Comparison of ENCODE assay signal across 8 cellular contexts in the genomic region with DNA sequence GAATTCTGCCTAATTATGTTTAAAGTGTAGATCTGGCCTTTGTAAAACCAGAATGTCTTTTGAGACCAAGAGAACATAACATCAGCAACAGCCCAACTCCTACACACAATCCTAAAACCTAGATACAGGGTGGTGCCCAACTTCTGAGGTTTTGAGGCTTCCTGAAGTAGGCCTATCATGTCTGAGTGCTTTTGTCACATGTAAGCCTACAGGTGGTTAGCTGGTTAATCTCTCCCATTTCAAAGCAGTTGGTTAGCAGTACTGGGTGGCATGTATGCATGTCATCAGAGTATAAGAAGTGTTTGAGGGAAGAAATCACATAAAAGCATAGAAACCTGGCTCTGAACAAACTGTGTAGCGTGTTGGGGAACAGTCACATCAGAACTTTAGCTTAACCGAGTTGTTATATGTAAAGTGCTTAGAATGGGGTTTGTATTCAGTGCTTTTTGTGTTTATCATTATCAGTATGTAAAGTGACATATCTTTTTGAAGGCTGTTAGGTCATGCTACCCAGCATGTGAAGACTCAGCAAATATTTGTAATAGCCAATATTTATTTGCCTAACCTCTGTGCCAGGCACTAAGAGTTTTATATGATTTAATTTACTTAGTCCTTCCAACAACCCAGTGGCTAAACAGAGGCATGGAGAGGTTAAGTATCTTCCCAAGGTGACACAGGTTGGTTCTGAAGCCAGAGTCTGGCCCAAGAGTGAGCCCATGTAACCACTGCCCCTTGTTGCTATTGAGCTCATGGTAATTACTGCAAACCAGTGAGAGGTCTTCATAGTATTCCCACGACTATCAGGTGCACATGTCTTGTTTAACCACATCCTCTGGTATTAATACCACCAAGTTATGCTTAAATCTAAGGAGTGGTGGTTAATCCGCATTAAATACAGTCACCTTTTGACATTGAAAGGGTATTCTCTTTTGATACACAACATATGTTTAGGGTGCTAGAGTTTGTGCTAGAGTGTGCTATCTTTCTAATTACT.
DNase-seq lines count a peak whose midpoint lies in the region; ATAC-seq, FAIRE-seq and TF ChIP-seq lines count a peak whose summit lies in the region.

No MANE protein-coding gene starts in this region.

- no peaks in the 10 kb centered on the region for H3K27me3 ChIP-seq in mucosa of stomach (ENCODE audit: control insufficient read depth, insufficient read depth, low read length)

- peak overlapping the region; percentile 1 for H3K4me3 ChIP-seq in mucosa of stomach (ENCODE audit: low read length)

- H3K36me3 ChIP-seq in mucosa of stomach (ENCODE audit: control insufficient read depth, insufficient read depth, low read length) = no peaks in the 10 kb centered on the region

- in situ Hi-C loops in KBM-7 (cut with MboI; ENCODE audit: low pct_unique_long_range_greater_than_20kb, low sequenced_read_pairs) = no loop called here

- no peak overlapping the region for H3K9ac ChIP-seq in mucosa of stomach (ENCODE audit: low read length)

- FAIRE-seq in H54 (lab: Jason Lieb, UNC) = no peak

- H3K4me1 ChIP-seq in mucosa of stomach (ENCODE audit: control insufficient read depth, insufficient read depth, low read length) = peaks cover 33% of the 10 kb centered on the region

- no peaks in the 10 kb centered on the region for H3K9me3 ChIP-seq in mucosa of stomach (ENCODE audit: control insufficient read depth, low read length)

- no peak for TF ChIP-seq POLR2A in H54 (IDR thresholded peaks at IDR 0.05; ENCODE audit: low read depth, low read length)

- ATAC-seq in HG03045 (IDR thresholded peaks at IDR 0.05; ENCODE audit: unreplicated experiment) = no peak

- peak in 2 of 3 donors; percentile 12 to 35 for DNase-seq in stimulated activated CD4-positive, alpha-beta T cell treated with anti-CD3 and anti-CD28 coated beads, Interleukin-12 subunit alpha, Interleukin-12 subunit beta, amount 100 ng/mL, for 48 hours (ENCODE audit: low read depth in 2 of 3, low spot score in 1 of 3)
- DNase-seq in stimulated activated CD4-positive, alpha-beta T cell treated with anti-CD3 and anti-CD28 coated beads, Interleukin-12 subunit alpha, Interleukin-12 subunit beta, amount 100 ng/mL, for 4 hours = no peak
- DNase-seq in KBM-7 (peak; percentile 45), AG20443 (ENCODE audit: low spot score) (no peak), H54 (ENCODE audit: insufficient read length, low spot score) (no peak)
- DNase-seq in activated effector memory CD4-positive, alpha-beta T cell treated with anti-CD3 and anti-CD28 coated beads, Interleukin-2, amount 50 U/mL, for 16 hours = peak; percentile 77

Comparison
In these comparisons a context has a peak if more than half of its experiments do, and no peak if none do; other contexts are left out.
1. DNase-seq: peak in stimulated activated CD4-positive, alpha-beta T cell treated with anti-CD3 and anti-CD28 coated beads, Interleukin-12 subunit alpha, Interleukin-12 subunit beta, amount 100 ng/mL, for 48 hours (2 of 3), KBM-7 (single experiment) and activated effector memory CD4-positive, alpha-beta T cell treated with anti-CD3 and anti-CD28 coated beads, Interleukin-2, amount 50 U/mL, for 16 hours (single experiment); none in stimulated activated CD4-positive, alpha-beta T cell treated with anti-CD3 and anti-CD28 coated beads, Interleukin-12 subunit alpha, Interleukin-12 subunit beta, amount 100 ng/mL, for 4 hours (single experiment), AG20443 (single experiment) and H54 (single experiment).